In the genomic region with DNA sequence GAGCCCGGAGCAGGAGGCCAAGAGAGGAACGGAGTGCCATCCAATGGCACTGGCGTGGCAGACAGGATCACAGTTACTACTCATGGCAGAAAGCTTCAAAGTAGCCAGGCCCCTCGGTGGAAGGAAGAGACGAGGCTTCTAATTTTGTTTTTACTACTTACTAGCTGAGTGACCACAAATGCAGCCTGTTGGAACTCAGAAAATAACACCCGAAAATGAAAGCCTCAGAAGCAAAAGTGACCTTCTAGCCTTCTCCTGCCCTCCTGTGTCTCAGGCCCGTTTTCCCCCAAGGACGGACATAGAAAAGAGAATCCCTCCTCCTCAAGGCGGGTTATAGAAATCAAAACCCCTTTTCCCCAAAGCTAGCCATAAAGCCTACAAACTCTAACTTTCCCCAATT, we compare ENCODE assay signal across 1 cellular context.
TF ChIP-seq lines count a peak whose summit lies in the region.

No MANE protein-coding gene starts in this region.

TF ChIP-seq in IMR-90, 13 proteins besides CTCF, POLR2A, EP300 and RAD21:
- TF ChIP-seq RCOR1 (IDR thresholded peaks at IDR 0.05; ENCODE audit: insufficient replicate concordance, low read length) (no peak), SMC3 (IDR thresholded peaks at IDR 0.05; ENCODE audit: low read depth, low read length) (no peak), FOS (IDR thresholded peaks at IDR 0.05; ENCODE audit: low read depth, low read length) (no peak), CHD1 (IDR thresholded peaks at IDR 0.05; ENCODE audit: low read depth, low read length) (no peak), MXI1 (IDR thresholded peaks at IDR 0.05; ENCODE audit: borderline replicate concordance, low read depth, low read length) (no peak), MAFK (IDR thresholded peaks at IDR 0.05; ENCODE audit: low read depth, low read length) (no peak), MAZ (IDR thresholded peaks at IDR 0.05; ENCODE audit: borderline replicate concordance, low read depth, low read length) (no peak), RFX5 (IDR thresholded peaks at IDR 0.05; ENCODE audit: low read depth, low read length) (no peak), CEBPB (IDR thresholded peaks at IDR 0.05; ENCODE audit: low read depth, low read length) (no peak), BHLHE40 (IDR thresholded peaks at IDR 0.05; ENCODE audit: low read depth, low read length) (no peak), NFE2L2 (IDR thresholded peaks at IDR 0.05; ENCODE audit: low read depth, low read length) (no peak), ELK1 (IDR thresholded peaks at IDR 0.05; ENCODE audit: borderline replicate concordance, low read depth, low read length) (no peak)
- TF ChIP-seq, protein P1, sequence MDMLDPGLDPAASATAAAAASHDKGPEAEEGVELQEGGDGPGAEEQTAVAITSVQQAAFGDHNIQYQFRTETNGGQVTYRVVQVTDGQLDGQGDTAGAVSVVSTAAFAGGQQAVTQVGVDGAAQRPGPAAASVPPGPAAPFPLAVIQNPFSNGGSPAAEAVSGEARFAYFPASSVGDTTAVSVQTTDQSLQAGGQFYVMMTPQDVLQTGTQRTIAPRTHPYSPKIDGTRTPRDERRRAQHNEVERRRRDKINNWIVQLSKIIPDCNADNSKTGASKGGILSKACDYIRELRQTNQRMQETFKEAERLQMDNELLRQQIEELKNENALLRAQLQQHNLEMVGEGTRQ (IDR thresholded peaks at IDR 0.05; ENCODE audit: low read depth, low read length): no peak
